In the genomic region with DNA sequence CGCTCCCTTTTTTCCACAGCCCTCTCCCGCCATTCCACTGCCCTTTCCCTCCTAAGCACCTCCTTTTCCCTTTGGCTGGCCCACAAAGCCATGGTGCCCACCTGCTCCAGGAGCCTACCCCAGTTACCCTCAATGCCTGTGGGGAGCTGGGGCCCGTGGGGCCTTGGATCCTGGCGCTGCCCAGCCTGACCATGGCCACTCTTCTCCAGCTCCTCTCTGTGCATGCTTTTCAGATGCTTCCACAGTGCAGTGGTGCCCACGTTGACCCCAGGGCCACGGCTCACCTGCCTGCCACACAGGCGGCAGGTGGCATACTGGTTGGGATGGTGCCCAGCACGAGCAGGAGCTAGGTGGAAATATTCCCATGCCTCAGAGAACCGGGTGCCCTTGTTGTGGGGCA, we compare ENCODE assay signal across 12 cellular contexts. TPM values are rescaled to one million over a fixed set of nuclear protein-coding genes. Genes with fewer than 3 reads are reported as not detected.
A peak's percentile ranks its signal among the peaks of the same experiment; 100 is the strongest.
DNase-seq lines count a peak whose midpoint lies in the region; ATAC-seq and TF ChIP-seq lines count a peak whose summit lies in the region.
"Had no signal": no experiment of that assay in that cellular context is flagged by ENCODE, and none has a peak within 500 bp of the region (broad histone marks: within the 10 kb centered on the region; RNA-seq: fewer than 3 reads in every experiment).

No MANE protein-coding gene starts in this region.

- peaks cover 79% of the 10 kb centered on the region for H3K36me3 Mint-ChIP-seq in activated CD8-positive, alpha-beta memory T cell treated with anti-CD3 and anti-CD28 coated beads, Interleukin-2, amount 10 ng/mL, durations not matched to agents 7 days and 5 days
- H3K36me3 Mint-ChIP-seq in stimulated activated naive B cell treated with anti-CD40 and anti-IgM and Interleukin-4, amounts not matched to agents 10 μg/mL and 1 μg/mL and 100 μg/mL, for 72 hours = peaks cover 16 to 22% of the 10 kb centered on the region in 2 donors

- CTCF ChIA-PET in activated CD8-positive, alpha-beta memory T cell treated with anti-CD3 and anti-CD28 coated beads, Interleukin-2, amount 10 ng/mL, durations not matched to agents 7 days and 5 days (lab: Charles Lee) = interaction anchor here (1.1 to 3.5 kb wide), 8 partner anchors 9 to 106 kb away, joined by 3 to 21 read pairs (median 6); no protein-coding TSS in a partner anchor
- CTCF ChIA-PET in mammary epithelial cell (lab: Charles Lee; ENCODE audit: low non-redundant PET) = no interaction called here

- H3K27me3 Mint-ChIP-seq in activated CD8-positive, alpha-beta memory T cell treated with anti-CD3 and anti-CD28 coated beads, Interleukin-2, amount 10 ng/mL, durations not matched to agents 7 days and 5 days = no peaks in the 10 kb centered on the region
- H3K27me3 Mint-ChIP-seq in stimulated activated naive B cell treated with anti-CD40 and anti-IgM and Interleukin-4, amounts not matched to agents 10 μg/mL and 1 μg/mL and 100 μg/mL, for 72 hours = no peaks in the 10 kb centered on the region

- peak; percentile 3 for ATAC-seq in activated CD8-positive, alpha-beta memory T cell treated with anti-CD3 and anti-CD28 coated beads, Interleukin-2, amount 10 ng/mL, durations not matched to agents 7 days and 5 days
- ATAC-seq in HG03354 (IDR thresholded peaks at IDR 0.05; ENCODE audit: poor library complexity, severe bottlenecking, unreplicated experiment) = peak; percentile 11
- ATAC-seq in stimulated activated naive B cell treated with anti-CD40 and anti-IgM and Interleukin-4, amounts not matched to agents 10 μg/mL and 1 μg/mL and 100 μg/mL, for 72 hours (replicated peaks) = no peak
- ATAC-seq: sciatic nerve had no signal

- no peaks in the 10 kb centered on the region for H4K20me1 ChIP-seq in mammary epithelial cell (ENCODE audit: insufficient read depth, low read length)

- H3K4me1 ChIP-seq in mammary epithelial cell (ENCODE audit: insufficient read depth, low read length) = peaks cover 55% of the 10 kb centered on the region
- H3K4me1 ChIP-seq: esophagus muscularis mucosa, uterus had no signal

- no peak for TF ChIP-seq CTCF in mammary epithelial cell (conservative IDR thresholded peaks at IDR 0.05 in 1 of 2, IDR thresholded peaks at IDR 0.05 in 1 of 2; ENCODE audit: extremely low read depth in 1 of 2, insufficient read depth in 1 of 2, low read depth in 1 of 2, low read length in 2 of 2)

- no peak overlapping the region for H2AFZ ChIP-seq in mammary epithelial cell (ENCODE audit: low read depth, low read length)

- H3K9me3 ChIP-seq in mammary epithelial cell (replicated peaks; ENCODE audit: insufficient read depth, low read length) = no peaks in the 10 kb centered on the region
- H3K9me3 ChIP-seq: esophagus muscularis mucosa, uterus had no signal

- no peaks in the 10 kb centered on the region for H3K27me3 ChIP-seq in mammary epithelial cell (ENCODE audit: insufficient read depth, low read length)
- H3K27me3 ChIP-seq: esophagus muscularis mucosa, uterus had no signal

- H3K79me2 ChIP-seq in mammary epithelial cell (ENCODE audit: insufficient read depth, low read length) = peaks cover 39% of the 10 kb centered on the region

- H3K4me3 Mint-ChIP-seq in activated CD8-positive, alpha-beta memory T cell treated with anti-CD3 and anti-CD28 coated beads, Interleukin-2, amount 10 ng/mL, durations not matched to agents 7 days and 5 days = peak overlapping the region; percentile 83
- peak overlapping the region; percentile 77 to 82 for H3K4me3 Mint-ChIP-seq in stimulated activated naive B cell treated with anti-CD40 and anti-IgM and Interleukin-4, amounts not matched to agents 10 μg/mL and 1 μg/mL and 100 μg/mL, for 72 hours

- peak overlapping the region; percentile 32 to 71 (median 69) for H3K4me3 ChIP-seq in mammary epithelial cell (replicated peaks in 1 of 3; ENCODE audit: insufficient read depth in 1 of 3, low read depth in 2 of 3, low read length in 3 of 3)
- H3K4me3 ChIP-seq: esophagus muscularis mucosa, uterus had no signal

- no peaks in the 10 kb centered on the region for H3K9me3 Mint-ChIP-seq in activated CD8-positive, alpha-beta memory T cell treated with anti-CD3 and anti-CD28 coated beads, Interleukin-2, amount 10 ng/mL, durations not matched to agents 7 days and 5 days (ENCODE audit: low read depth)
- peaks cover 2 to 5% of the 10 kb centered on the region in 2 donors for H3K9me3 Mint-ChIP-seq in stimulated activated naive B cell treated with anti-CD40 and anti-IgM and Interleukin-4, amounts not matched to agents 10 μg/mL and 1 μg/mL and 100 μg/mL, for 72 hours

- peak overlapping the region; percentile 99 for H3K4me2 ChIP-seq in mammary epithelial cell (ENCODE audit: insufficient read depth, low read depth, low read length)

- in situ Hi-C loops in mammary epithelial cell (cut with MboI; ENCODE audit: low sequenced_read_pairs in 2 of 2) = loop anchor here in 1 of 2 donors (25.0 kb wide), 1 partner anchor 269 kb away; the partner anchor contains the start of gene PHLDB2

- BruUV-seq in mammary epithelial cell (replicated peaks; lab: Mats Ljungman, UMichigan) = no TSS peak

- dilution Hi-C loops in mammary epithelial cell (cut with HindIII; ENCODE audit: low sequenced_read_pairs) = loop anchor here (25.0 kb wide), 1 partner anchor 344 kb away; no protein-coding TSS in a partner anchor

- 84% methylated on average over 8 of the region's 9 CpGs for WGBS in mammary epithelial cell (ENCODE audit: low coverage, missing lambda C conversion rate)

- H3K4me1 Mint-ChIP-seq in activated CD8-positive, alpha-beta memory T cell treated with anti-CD3 and anti-CD28 coated beads, Interleukin-2, amount 10 ng/mL, durations not matched to agents 7 days and 5 days = peaks cover 84% of the 10 kb centered on the region
- H3K4me1 Mint-ChIP-seq in stimulated activated naive B cell treated with anti-CD40 and anti-IgM and Interleukin-4, amounts not matched to agents 10 μg/mL and 1 μg/mL and 100 μg/mL, for 72 hours = peaks cover 23 to 52% of the 10 kb centered on the region in 2 donors

- intact Hi-C loops in mammary epithelial cell (cut with micrococcal nuclease) (loop anchor here (1.0 to 5.0 kb wide), 3 partner anchors 17 to 209 kb away; no protein-coding TSS in a partner anchor), head of caudate nucleus (cut with DNase I) (no loop called here)

- peak overlapping the region; percentile 93 for H3K9ac ChIP-seq in mammary epithelial cell (ENCODE audit: insufficient read depth, low read length)

- peak overlapping the region; percentile 96 for H3K27ac ChIP-seq in mammary epithelial cell (ENCODE audit: insufficient read depth, low read depth, low read length)
- H3K27ac ChIP-seq: esophagus muscularis mucosa, uterus had no signal

- DNase-seq in activated CD8-positive, alpha-beta memory T cell treated with anti-CD3 and anti-CD28 coated beads, Interleukin-2, amount 10 ng/mL, durations not matched to agents 7 days and 5 days = no peak
- DNase-seq in activated CD8-positive, alpha-beta memory T cell treated with anti-CD3 and anti-CD28 coated beads, Interleukin-2, amount 50 U/mL, for 48 hours = no peak
- DNase-seq in mammary epithelial cell (no peak), head of caudate nucleus (no peak), dedifferentiated amniotic fluid mesenchymal stem cell (ENCODE audit: extremely low spot score) (no peak)
- DNase-seq in stimulated activated naive B cell treated with anti-CD40 and anti-IgM and Interleukin-4, amounts not matched to agents 10 μg/mL and 1 μg/mL and 100 μg/mL, for 72 hours = no peak
- no peak for DNase-seq in stimulated activated CD4-positive, alpha-beta T cell treated with anti-CD3 and anti-CD28 coated beads, Interleukin-2, amount 100 ng/mL, for 24 hours
- DNase-seq: OCI-M1, uterus had no signal

- peak overlapping the region; percentile 87 for H3K27ac Mint-ChIP-seq in activated CD8-positive, alpha-beta memory T cell treated with anti-CD3 and anti-CD28 coated beads, Interleukin-2, amount 10 ng/mL, durations not matched to agents 7 days and 5 days
- H3K27ac Mint-ChIP-seq in stimulated activated naive B cell treated with anti-CD40 and anti-IgM and Interleukin-4, amounts not matched to agents 10 μg/mL and 1 μg/mL and 100 μg/mL, for 72 hours = peak overlapping the region; percentile 88

- no peaks in the 10 kb centered on the region for H3K36me3 ChIP-seq in mammary epithelial cell (ENCODE audit: insufficient read depth, low read length)
- H3K36me3 ChIP-seq: esophagus muscularis mucosa, uterus had no signal

RNA-seq across cellular contexts. Expression of gene ZBED2, which starts 1.5 kb away (rescaled TPM):
- 10 to 100 TPM; 27.2 to 90.6 TPM for total RNA-seq in activated CD8-positive, alpha-beta memory T cell treated with anti-CD3 and anti-CD28 coated beads, Interleukin-2, amount 10 ng/mL, durations not matched to agents 7 days and 5 days
- 10 to 100 TPM in 1 of 2 donors, 1 to 10 TPM in 1; 3.2 to 85.7 TPM for total RNA-seq in mammary epithelial cell
- 42.6 TPM for polyA plus RNA-seq in mammary epithelial cell
- polyA minus RNA-seq in mammary epithelial cell = 44.8 TPM
- total RNA-seq: sciatic nerve had no signal

RNA-seq across cellular contexts. Expression of gene CD96, which starts 51.7 kb away (rescaled TPM):
- 100 to 1,000 TPM; 290 to 311 TPM for total RNA-seq in activated CD8-positive, alpha-beta memory T cell treated with anti-CD3 and anti-CD28 coated beads, Interleukin-2, amount 10 ng/mL, durations not matched to agents 7 days and 5 days
- total RNA-seq in mammary epithelial cell = under 1 TPM in 1 of 2 donors, not detected in 1; 0.16 TPM
- 0.09 TPM for polyA plus RNA-seq in mammary epithelial cell
- not detected for polyA minus RNA-seq in mammary epithelial cell

Comparison
In these comparisons a context has a peak if more than half of its experiments do, and no peak if none do; other contexts are left out.
1. ATAC-seq: peak in activated CD8-positive, alpha-beta memory T cell treated with anti-CD3 and anti-CD28 coated beads, Interleukin-2, amount 10 ng/mL, durations not matched to agents 7 days and 5 days (single experiment) and HG03354 (single experiment); none in stimulated activated naive B cell treated with anti-CD40 and anti-IgM and Interleukin-4, amounts not matched to agents 10 μg/mL and 1 μg/mL and 100 μg/mL, for 72 hours (0 of 2).
2. RNA of gene CD96, which starts 51.7 kb away (total RNA-seq): 290 to 311 TPM in activated CD8-positive, alpha-beta memory T cell treated with anti-CD3 and anti-CD28 coated beads, Interleukin-2, amount 10 ng/mL, durations not matched to agents 7 days and 5 days; 0.16 TPM in mammary epithelial cell; every median in the first group is over 100 times any median in the second.